Comparison of ENCODE assay signal across 28 cellular contexts in the genomic region with DNA sequence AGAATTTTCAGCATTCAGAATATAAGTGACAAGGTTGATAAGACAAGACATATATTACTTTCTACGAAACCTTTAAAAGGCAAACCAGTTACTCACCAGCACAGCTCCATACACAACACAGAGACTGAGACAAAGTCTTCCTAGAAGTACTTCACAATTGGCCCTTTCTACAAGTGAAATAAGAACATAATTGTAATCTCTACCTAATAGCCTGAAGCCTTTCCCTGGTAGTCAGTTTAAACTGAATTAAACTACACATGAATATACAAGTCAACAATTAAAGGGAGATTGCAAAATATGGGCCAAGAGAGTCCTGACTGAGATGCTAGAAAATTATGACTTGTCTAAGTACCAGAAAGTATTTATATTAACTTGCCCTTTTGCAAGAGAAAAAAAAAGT.
"Had no signal": no experiment of that assay in that cellular context is flagged by ENCODE, and none has a peak within 500 bp of the region (broad histone marks: within the 10 kb centered on the region; RNA-seq: fewer than 3 reads in every experiment).

No MANE protein-coding gene starts in this region.

- H3K27me3 Mint-ChIP-seq: naive B cell; stimulated activated memory B cell treated with anti-CD40 and anti-IgM and Interleukin-4, amounts not matched to agents 10 μg/mL and 1 μg/mL and 100 μg/mL, for 72 hours; stimulated activated naive CD8-positive, alpha-beta T cell treated with anti-CD3 and anti-CD28 coated beads, Interleukin-15, amount 100 ng/mL, for 72 hours; type B pancreatic cell had no signal

- H3K4me1 Mint-ChIP-seq: naive B cell; naive thymus-derived CD8-positive, alpha-beta T cell; stimulated activated memory B cell treated with anti-CD40 and anti-IgM and Interleukin-4, amounts not matched to agents 10 μg/mL and 1 μg/mL and 100 μg/mL, for 72 hours; stimulated activated naive CD8-positive, alpha-beta T cell treated with anti-CD3 and anti-CD28 coated beads, Interleukin-15, amount 100 ng/mL, for 72 hours had no signal

- H3K27ac Mint-ChIP-seq: naive B cell; naive thymus-derived CD8-positive, alpha-beta T cell; natural killer cell treated with Interleukin-12 subunit alpha and Interleukin-12 subunit beta and Interleukin-15 and Interleukin-18, amount 100 ng/mL, for 72 hours; nephron progenitor cell; stimulated activated memory B cell treated with anti-CD40 and anti-IgM and Interleukin-4, amounts not matched to agents 10 μg/mL and 1 μg/mL and 100 μg/mL, for 72 hours; stimulated activated naive CD8-positive, alpha-beta T cell treated with anti-CD3 and anti-CD28 coated beads, Interleukin-15, amount 100 ng/mL, for 72 hours; type B pancreatic cell had no signal

- H3K4me3 ChIP-seq: pancreas, prostate gland, right lobe of liver, sigmoid colon, suprapubic skin, testis, tibial artery, transverse colon, upper lobe of right lung, uterus had no signal

- H3K27ac ChIP-seq: neutrophil, pancreas, prostate gland, right lobe of liver, sigmoid colon, suprapubic skin, testis, tibial artery, transverse colon, upper lobe of right lung, uterus had no signal

- H3K4me1 ChIP-seq: pancreas, prostate gland, right lobe of liver, sigmoid colon, suprapubic skin, testis, tibial artery, transverse colon, upper lobe of right lung, uterus had no signal

- H3K9me3 ChIP-seq: neutrophil, pancreas, prostate gland, right lobe of liver, sigmoid colon, suprapubic skin, testis, tibial artery, transverse colon, upper lobe of right lung, uterus had no signal

- H3K36me3 Mint-ChIP-seq: naive B cell; naive thymus-derived CD8-positive, alpha-beta T cell; natural killer cell treated with Interleukin-12 subunit alpha and Interleukin-12 subunit beta and Interleukin-15 and Interleukin-18, amount 100 ng/mL, for 72 hours; stimulated activated memory B cell treated with anti-CD40 and anti-IgM and Interleukin-4, amounts not matched to agents 10 μg/mL and 1 μg/mL and 100 μg/mL, for 72 hours; type B pancreatic cell had no signal

- ATAC-seq: naive thymus-derived CD8-positive, alpha-beta T cell; natural killer cell treated with Interleukin-12 subunit alpha and Interleukin-12 subunit beta and Interleukin-15 and Interleukin-18, amount 100 ng/mL, for 72 hours; pancreas; right cardiac atrium; right lobe of liver; stimulated activated memory B cell treated with anti-CD40 and anti-IgM and Interleukin-4, amounts not matched to agents 10 μg/mL and 1 μg/mL and 100 μg/mL, for 72 hours; stimulated activated naive CD8-positive, alpha-beta T cell treated with anti-CD3 and anti-CD28 coated beads, Interleukin-15, amount 100 ng/mL, for 72 hours; stimulated activated naive CD8-positive, alpha-beta T cell treated with anti-CD3 and anti-CD28 coated beads, Interleukin-15, Interleukin-2, amounts not matched to agents 100 U/mL and 50 U/mL, for 24 hours; upper lobe of right lung had no signal

- DNase-seq: naive B cell; naive thymus-derived CD8-positive, alpha-beta T cell; nephron progenitor cell; nucleus accumbens; pancreas; right cardiac atrium; right lobe of liver; sigmoid colon; small intestine; stimulated activated CD4-positive, alpha-beta T cell treated with anti-CD3 and anti-CD28 coated beads, Interleukin-1b, Interleukin-23, amount 100 ng/mL, for 48 hours; stimulated activated CD4-positive, alpha-beta T cell treated with anti-CD3 and anti-CD28 coated beads, Interleukin-4, amount 100 ng/mL, for 1 hour; stimulated activated CD4-positive, alpha-beta T cell treated with anti-CD3 and anti-CD28 coated beads, Interleukin-4, amount 100 ng/mL, for 4 hours; stimulated activated CD8-positive, alpha-beta memory T cell treated with anti-CD3 and anti-CD28 coated beads, Interleukin-4, amount 100 ng/mL, for 48 hours; stimulated activated naive CD4-positive, alpha-beta T cell; stimulated activated naive CD8-positive, alpha-beta T cell treated with anti-CD3 and anti-CD28 coated beads, Interleukin-15, amount 100 ng/mL, for 72 hours; stimulated activated naive CD8-positive, alpha-beta T cell treated with anti-CD3 and anti-CD28 coated beads, Interleukin-15, Interleukin-2, amounts not matched to agents 100 U/mL and 50 U/mL, for 24 hours; substantia nigra; testis; tibial artery; transverse colon; upper lobe of right lung; uterus had no signal

- H3K27me3 ChIP-seq: neutrophil, pancreas, right lobe of liver, sigmoid colon, suprapubic skin, testis, tibial artery, transverse colon, upper lobe of right lung, uterus had no signal

- H3K9me3 Mint-ChIP-seq: naive thymus-derived CD8-positive, alpha-beta T cell; natural killer cell treated with Interleukin-12 subunit alpha and Interleukin-12 subunit beta and Interleukin-15 and Interleukin-18, amount 100 ng/mL, for 72 hours; nephron progenitor cell; stimulated activated memory B cell treated with anti-CD40 and anti-IgM and Interleukin-4, amounts not matched to agents 10 μg/mL and 1 μg/mL and 100 μg/mL, for 72 hours; stimulated activated naive CD8-positive, alpha-beta T cell treated with anti-CD3 and anti-CD28 coated beads, Interleukin-15, amount 100 ng/mL, for 72 hours; type B pancreatic cell had no signal

- H3K4me3 Mint-ChIP-seq: naive B cell; naive thymus-derived CD8-positive, alpha-beta T cell; natural killer cell treated with Interleukin-12 subunit alpha and Interleukin-12 subunit beta and Interleukin-15 and Interleukin-18, amount 100 ng/mL, for 72 hours; nephron progenitor cell; stimulated activated memory B cell treated with anti-CD40 and anti-IgM and Interleukin-4, amounts not matched to agents 10 μg/mL and 1 μg/mL and 100 μg/mL, for 72 hours; stimulated activated naive CD8-positive, alpha-beta T cell treated with anti-CD3 and anti-CD28 coated beads, Interleukin-15, amount 100 ng/mL, for 72 hours; type B pancreatic cell had no signal

- H3K36me3 ChIP-seq: neutrophil, pancreas, prostate gland, right lobe of liver, sigmoid colon, suprapubic skin, tibial artery, transverse colon, upper lobe of right lung, uterus had no signal
